Comparison of ENCODE assay signal across 11 cellular contexts in the genomic region with DNA sequence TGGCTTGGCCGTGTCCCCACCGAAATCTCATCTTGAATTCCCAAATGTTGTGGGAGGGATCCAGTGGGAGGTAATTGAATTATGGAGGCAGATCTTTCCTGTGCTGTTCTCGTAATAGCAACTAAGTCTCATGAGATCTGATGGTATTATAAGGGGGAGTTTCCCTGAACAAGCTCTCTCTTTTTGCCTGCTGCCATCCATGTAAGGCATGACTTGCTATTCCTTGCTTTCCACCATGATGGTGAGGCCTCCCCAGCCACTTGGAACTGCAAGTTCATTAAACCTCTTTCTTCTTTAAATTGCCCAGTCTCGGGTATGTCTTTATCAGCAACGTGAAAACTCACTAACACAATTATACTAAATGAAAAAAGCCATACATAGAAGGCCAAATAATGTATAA.
"Had no signal": no experiment of that assay in that cellular context is flagged by ENCODE, and none has a peak within 500 bp of the region (broad histone marks: within the 10 kb centered on the region; RNA-seq: fewer than 3 reads in every experiment).

No MANE protein-coding gene starts in this region.

- H3K27ac ChIP-seq: GM23248 had no signal

- H3K9me3 ChIP-seq: HAP-1 had no signal

- DNase-seq: GM23248, GOT3, H7, H9, HCEC 1CT, HFFc6 had no signal

- H3K36me3 ChIP-seq: HAP-1 had no signal

- H3K4me3 ChIP-seq: GM23248, GM23338, HAP-1 had no signal

- ATAC-seq: GM23338, HCT116 had no signal

- H3K4me2 ChIP-seq: GM23338 had no signal

- H3K9ac ChIP-seq: GM23248 had no signal

- H3K27ac Mint-ChIP-seq: GM23338, H9, HFFc6 had no signal

- FAIRE-seq: H1, H54 had no signal

- H3K4me3 Mint-ChIP-seq: GM23338, H9, HFFc6 had no signal

- H2AFZ ChIP-seq: GM23248, GM23338 had no signal
